In the genomic region with DNA sequence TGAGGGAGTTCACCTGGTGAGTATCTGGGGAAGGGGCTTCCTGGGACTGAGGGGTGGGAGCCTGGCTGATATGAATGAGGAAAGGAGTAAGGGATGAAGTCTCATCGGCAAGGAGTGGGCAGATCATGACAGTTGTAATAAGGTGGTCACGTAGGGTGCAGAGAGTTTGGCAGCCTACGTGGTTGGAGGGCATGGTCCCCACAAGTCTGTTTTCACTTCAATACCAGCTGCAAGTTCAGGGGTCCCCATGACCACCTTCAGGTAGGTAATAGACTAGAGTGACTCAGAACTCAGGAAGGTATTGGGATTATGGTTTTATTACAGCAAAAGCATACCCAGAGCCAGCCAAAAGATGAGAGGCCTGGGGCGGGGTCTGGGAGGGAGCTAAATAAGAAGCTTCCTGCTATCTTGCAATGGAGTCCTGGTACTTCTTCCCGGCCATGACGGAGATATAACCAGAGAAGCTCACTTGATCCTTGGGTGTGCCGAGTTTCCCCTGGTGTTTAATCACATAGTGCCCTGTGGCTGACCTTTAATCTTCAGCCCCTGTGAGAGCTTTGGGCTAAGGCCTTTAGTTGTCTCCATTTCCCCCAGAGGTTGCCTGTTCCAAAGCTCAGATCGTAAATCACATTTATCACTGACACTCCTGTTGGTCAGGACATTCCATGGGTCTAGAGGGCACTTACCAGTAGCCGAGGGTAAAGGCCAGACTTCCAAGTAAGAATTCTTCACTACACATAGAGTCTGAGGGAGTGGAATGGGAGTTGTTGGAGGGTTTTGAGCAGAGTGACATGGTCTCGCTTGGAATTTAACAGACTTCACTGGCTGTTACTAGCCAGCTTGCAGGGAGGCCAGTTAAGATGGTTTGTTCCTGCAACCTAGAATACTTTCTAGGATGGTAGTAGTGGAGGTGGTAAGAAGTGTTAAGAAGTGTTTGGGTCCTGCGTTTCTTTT, we compare ENCODE assay signal across 8 cellular contexts. TPM values are rescaled to one million over a fixed set of nuclear protein-coding genes. Genes with fewer than 3 reads are reported as not detected.
DNase-seq lines count a peak whose midpoint lies in the region; ATAC-seq lines count a peak whose summit lies in the region.

No MANE protein-coding gene starts in this region.

- peaks cover 23% of the 10 kb centered on the region for H3K36me3 Mint-ChIP-seq in activated naive CD4-positive, alpha-beta T cell treated with anti-CD3 and anti-CD28 coated beads, Interleukin-2, amount 50 U/mL, for 24 hours
- H3K36me3 Mint-ChIP-seq in T-cell = peaks cover 33% of the 10 kb centered on the region

- DNase-seq in activated naive CD4-positive, alpha-beta T cell treated with anti-CD3 and anti-CD28 coated beads, Interleukin-2, amount 50 U/mL, for 16 hours = no peak
- DNase-seq in T-cell (no peak), glomerular endothelial cell (ENCODE audit: extremely low read depth, low read depth, low spot score) (peak; percentile 77), GDM1 (lab: John Stamatoyannopoulos, UW) (no peak), SKM-1 treated with dmso at 0.1 percent for 144 hours (lab: John Stamatoyannopoulos, UW; ENCODE audit: unreplicated experiment) (no peak), GM19240 (ENCODE audit: insufficient read length, low spot score) (no peak)
- no peak for DNase-seq in stimulated activated naive CD8-positive, alpha-beta T cell treated with anti-CD3 and anti-CD28 coated beads, Interleukin-15, amount 100 ng/mL, for 72 hours

- ATAC-seq in T-cell (replicated peaks in 1 of 4) = peak in 3 of 4 experiments; percentile 18 to 36 (median 35)
- peak; percentile 31 for ATAC-seq in stimulated activated naive CD8-positive, alpha-beta T cell treated with anti-CD3 and anti-CD28 coated beads, Interleukin-15, amount 100 ng/mL, for 72 hours

- no peaks in the 10 kb centered on the region for H3K27me3 Mint-ChIP-seq in activated naive CD4-positive, alpha-beta T cell treated with anti-CD3 and anti-CD28 coated beads, Interleukin-2, amount 50 U/mL, for 24 hours
- H3K27me3 Mint-ChIP-seq in T-cell = no peaks in the 10 kb centered on the region
- H3K27me3 Mint-ChIP-seq in stimulated activated naive CD8-positive, alpha-beta T cell treated with anti-CD3 and anti-CD28 coated beads, Interleukin-15, amount 100 ng/mL, for 72 hours = peaks cover 5% of the 10 kb centered on the region

- CTCF ChIA-PET in T-cell (lab: Charles Lee) = interaction anchor here in 1 of 2 donors (0.6 kb wide), 1 partner anchor 8 kb away, joined by 4 read pairs; no protein-coding TSS in a partner anchor

- H3K27ac Mint-ChIP-seq in activated naive CD4-positive, alpha-beta T cell treated with anti-CD3 and anti-CD28 coated beads, Interleukin-2, amount 50 U/mL, for 24 hours = peak overlapping the region; percentile 77
- peak overlapping the region in 1 of 2 donors; percentile 61 for H3K27ac Mint-ChIP-seq in T-cell
- peak overlapping the region; percentile 30 to 92 for H3K27ac Mint-ChIP-seq in stimulated activated naive CD8-positive, alpha-beta T cell treated with anti-CD3 and anti-CD28 coated beads, Interleukin-15, amount 100 ng/mL, for 72 hours

- H3K4me3 Mint-ChIP-seq in activated naive CD4-positive, alpha-beta T cell treated with anti-CD3 and anti-CD28 coated beads, Interleukin-2, amount 50 U/mL, for 24 hours = peak overlapping the region; percentile 11
- no peak overlapping the region for H3K4me3 Mint-ChIP-seq in T-cell
- H3K4me3 Mint-ChIP-seq in stimulated activated naive CD8-positive, alpha-beta T cell treated with anti-CD3 and anti-CD28 coated beads, Interleukin-15, amount 100 ng/mL, for 72 hours = peak overlapping the region in 1 of 2 donors; percentile 3

- no peaks in the 10 kb centered on the region for H3K9me3 Mint-ChIP-seq in activated naive CD4-positive, alpha-beta T cell treated with anti-CD3 and anti-CD28 coated beads, Interleukin-2, amount 50 U/mL, for 24 hours
- H3K9me3 Mint-ChIP-seq in T-cell = no peaks in the 10 kb centered on the region
- no peaks in the 10 kb centered on the region for H3K9me3 Mint-ChIP-seq in stimulated activated naive CD8-positive, alpha-beta T cell treated with anti-CD3 and anti-CD28 coated beads, Interleukin-15, amount 100 ng/mL, for 72 hours

- POLR2A ChIA-PET in T-cell (lab: Charles Lee) = interaction anchor here in 1 of 2 donors (0.5 kb wide), 1 partner anchor 117 kb away, joined by 3 read pairs; no protein-coding TSS in a partner anchor

- peaks cover 39% of the 10 kb centered on the region for H3K4me1 Mint-ChIP-seq in activated naive CD4-positive, alpha-beta T cell treated with anti-CD3 and anti-CD28 coated beads, Interleukin-2, amount 50 U/mL, for 24 hours
- H3K4me1 Mint-ChIP-seq in T-cell = peaks cover 11 to 16% (median 11%) of the 10 kb centered on the region in 3 donors
- peaks cover 65% of the 10 kb centered on the region for H3K4me1 Mint-ChIP-seq in stimulated activated naive CD8-positive, alpha-beta T cell treated with anti-CD3 and anti-CD28 coated beads, Interleukin-15, amount 100 ng/mL, for 72 hours

RNA-seq across cellular contexts. Expression of gene SLC3A2, which starts 9.1 kb away (rescaled TPM):
- total RNA-seq in T-cell (100 to 1,000 TPM; 178 to 248 (median 237) TPM), glomerular endothelial cell (128 and 157 TPM in 2 replicates)

RNA-seq across cellular contexts. Expression of gene CHRM1, which starts 31.4 kb away (rescaled TPM):
- total RNA-seq in T-cell = not detected
- not detected in 2 replicates for total RNA-seq in glomerular endothelial cell

RNA-seq across cellular contexts. Expression of gene WDR74, which starts 50.4 kb away (rescaled TPM):
- total RNA-seq in T-cell (100 to 1,000 TPM in 4 of 5 donors, 10 to 100 TPM in 1; 91.3 to 239 (median 103) TPM), glomerular endothelial cell (32.3 and 37.5 TPM in 2 replicates)

RNA-seq across cellular contexts. Expression of gene TEX54, which starts 57.1 kb away (rescaled TPM):
- total RNA-seq in T-cell = not detected
- total RNA-seq in glomerular endothelial cell = not detected in 2 replicates

RNA-seq across cellular contexts. Expression of gene STX5, which starts 57.9 kb away (rescaled TPM):
- total RNA-seq in T-cell (100 to 1,000 TPM in 2 of 5 donors, 10 to 100 TPM in 3; 49.3 to 132 (median 58.0) TPM), glomerular endothelial cell (36.7 and 37.1 TPM in 2 replicates)
